ENCODE assay signal across 16 cellular contexts in genomic region chr12:25977047-25977446, GRCh38. TPM values are rescaled to one million over a fixed set of nuclear protein-coding genes. Genes with fewer than 3 reads are reported as not detected.
DNase-seq lines count a peak whose midpoint lies in the region; ATAC-seq, FAIRE-seq and TF ChIP-seq lines count a peak whose summit lies in the region.
"Had no signal": no experiment of that assay in that cellular context is flagged by ENCODE, and none has a peak within 500 bp of the region (broad histone marks: within the 10 kb centered on the region; RNA-seq: fewer than 3 reads in every experiment).

No MANE protein-coding gene starts in this region.

- no CpG with 5 or more reads among the region's 5 CpGs for WGBS in IMR-90 (ENCODE audit: extremely low coverage in 2 of 2, insufficient read length in 1 of 2), 2 experiments
- WGBS in trophoblast cell (ENCODE audit: extremely low coverage, insufficient coverage, insufficient read length): no CpG with 5 or more reads among the region's 5 CpGs

- POLR2A ChIA-PET in IMR-90 (lab: Charles Lee; ENCODE audit: unreplicated experiment): no interaction called here

- dilution Hi-C loops in IMR-90 (cut with HindIII; ENCODE audit: low sequenced_read_pairs, unreplicated experiment): no loop called here

- H2AFZ ChIP-seq in IMR-90 (replicated peaks; ENCODE audit: low read length, poor library complexity) (no peak overlapping the region), trophoblast cell (ENCODE audit: insufficient read depth, low read length, poor library complexity) (no peak overlapping the region)

- H2BK5ac ChIP-seq in IMR-90 (ENCODE audit: low read depth, low read length, poor library complexity, severe bottlenecking) (no peak overlapping the region), trophoblast cell (ENCODE audit: low read depth, low read length, poor library complexity) (no peak overlapping the region)

- no peak for TF ChIP-seq POLR2A in IMR-90 (IDR thresholded peaks at IDR 0.05; ENCODE audit: low read depth, low read length)

- CTCF ChIA-PET in IMR-90 (lab: Yijun Ruan, JAX): no interaction called here

- H4K20me1 ChIP-seq in IMR-90 (ENCODE audit: insufficient read depth, low read length): peaks cover 70% of the 10 kb centered on the region
- H4K20me1 ChIP-seq: BLaER1 had no signal

- H2BK12ac ChIP-seq in trophoblast cell (ENCODE audit: low read length): no peak overlapping the region

- H3K4me2 ChIP-seq in IMR-90 (ENCODE audit: low read depth, low read length) (no peak overlapping the region), trophoblast cell (ENCODE audit: low read length) (no peak overlapping the region)
- H3K4me2 ChIP-seq: BLaER1, SK-N-SH, smooth muscle cell had no signal

- no peak overlapping the region for H4K8ac ChIP-seq in IMR-90 (ENCODE audit: low read depth in 2 of 2, low read length in 2 of 2)
- H4K8ac ChIP-seq in trophoblast cell (ENCODE audit: low read depth, low read length): no peak overlapping the region

- H2AK9ac ChIP-seq in IMR-90 (replicated peaks; ENCODE audit: low read depth, low read length, poor library complexity): peak overlapping the region; percentile 45

- no peak overlapping the region for H2BK15ac ChIP-seq in IMR-90 (ENCODE audit: low read depth, low read length)

- H3K79me1 ChIP-seq in IMR-90 (ENCODE audit: low read depth in 1 of 2, low read length in 2 of 2) (peaks cover 22 to 90% of the 10 kb centered on the region in 2 experiments), trophoblast cell (ENCODE audit: low read length) (no peaks in the 10 kb centered on the region)

- peaks cover 4% of the 10 kb centered on the region for H3K79me2 ChIP-seq in trophoblast cell (ENCODE audit: control insufficient read depth, insufficient read depth, low read length, poor library complexity)

- H3K36me3 ChIP-seq in IMR-90 (ENCODE audit: control insufficient read depth, insufficient read depth, low read length): no peaks in the 10 kb centered on the region; the same call in 1 of the 2 replicates
- no peaks in the 10 kb centered on the region for H3K36me3 ChIP-seq in endocrine pancreas (ENCODE audit: control insufficient read depth, insufficient read depth, low read length)
- H3K36me3 ChIP-seq in trophoblast cell (ENCODE audit: control insufficient read depth in 1 of 2, insufficient read depth in 2 of 2, low read length in 2 of 2): no peaks in the 10 kb centered on the region
- H3K36me3 ChIP-seq: BLaER1 had no signal

- DNase-seq in AG10803 (ENCODE audit: low read depth) (peak; percentile 87), IMR-90 (peak; percentile 77), trophoblast cell (peak; percentile 37 to 64), NCI-H345 treated with DMSO at 0.1 percent for 48 hours (lab: John Stamatoyannopoulos, UW; ENCODE audit: unreplicated experiment) (no peak), GDM1 (lab: John Stamatoyannopoulos, UW) (no peak), GM19239 (ENCODE audit: insufficient read length, low spot score) (no peak)
- DNase-seq: activated CD4-positive, alpha-beta T cell treated with anti-CD3 and anti-CD28 coated beads, Interleukin-2, amount 50 U/mL, for 48 hours; aorta; foreskin keratinocyte; GF-D8; MV-4-11; SK-N-SH had no signal

- TF ChIP-seq RAD21 in IMR-90 (IDR thresholded peaks at IDR 0.05; ENCODE audit: low read length): no peak

- peak overlapping the region; percentile 51 for H3K4me3 ChIP-seq in AG10803 (ENCODE audit: low read length)
- H3K4me3 ChIP-seq in IMR-90 (ENCODE audit: insufficient read depth, low read depth, low read length): no peak overlapping the region
- H3K4me3 ChIP-seq in endocrine pancreas (ENCODE audit: control insufficient read depth, insufficient read depth, low read length): peak overlapping the region; percentile 20
- no peak overlapping the region for H3K4me3 ChIP-seq in trophoblast cell (ENCODE audit: low read depth, low read length)
- H3K4me3 ChIP-seq: BLaER1, smooth muscle cell had no signal

- H3K23ac ChIP-seq in IMR-90 (ENCODE audit: low read depth, low read length): no peak overlapping the region
- no peak overlapping the region for H3K23ac ChIP-seq in trophoblast cell (ENCODE audit: low read length)

- no peak overlapping the region for H4K12ac ChIP-seq in trophoblast cell (ENCODE audit: low read depth, low read length)

- no peak overlapping the region for H4K5ac ChIP-seq in IMR-90 (ENCODE audit: low read depth, low read length)

- H3K18ac ChIP-seq in IMR-90 (ENCODE audit: low read depth, low read length): no peak overlapping the region
- H3K18ac ChIP-seq in trophoblast cell (ENCODE audit: low read length): no peak overlapping the region

- H3K4ac ChIP-seq in IMR-90 (ENCODE audit: low read depth, low read length): no peak overlapping the region
- H3K4ac ChIP-seq in trophoblast cell (ENCODE audit: low read depth, low read length): no peak overlapping the region

- intact Hi-C loops in IMR-90 (cut with micrococcal nuclease): no loop called here

- no peak for TF ChIP-seq CTCF in AG10803 (conservative IDR thresholded peaks at IDR 0.05; ENCODE audit: low read length)
- TF ChIP-seq CTCF in IMR-90 (conservative IDR thresholded peaks at IDR 0.05; ENCODE audit: low read depth, low read length): no peak

- H3K27ac ChIP-seq in IMR-90 (ENCODE audit: insufficient read depth, low read length) (no peak overlapping the region), trophoblast cell (ENCODE audit: low read depth, low read length) (no peak overlapping the region)
- H3K27ac ChIP-seq: BLaER1, foreskin keratinocyte had no signal

- H3K9me1 ChIP-seq in IMR-90 (ENCODE audit: insufficient read depth, low read length): peaks cover 21% of the 10 kb centered on the region

- H3K14ac ChIP-seq in IMR-90 (replicated peaks; ENCODE audit: low read depth, low read length) (peak overlapping the region; percentile 77; the same call in 1 of the 2 replicates), trophoblast cell (ENCODE audit: low read length) (no peak overlapping the region)

- H2BK120ac ChIP-seq in IMR-90 (ENCODE audit: low read depth, low read length) (no peak overlapping the region), trophoblast cell (ENCODE audit: insufficient read depth, low read length, poor library complexity) (no peak overlapping the region)

- no peak overlapping the region for H3K9ac ChIP-seq in IMR-90 (ENCODE audit: low read depth, low read length)
- no peak overlapping the region for H3K9ac ChIP-seq in endocrine pancreas (ENCODE audit: control insufficient read depth, insufficient read depth, low read length)
- no peak overlapping the region for H3K9ac ChIP-seq in trophoblast cell (ENCODE audit: low read length)
- H3K9ac ChIP-seq: BLaER1, SK-N-SH had no signal

- in situ Hi-C loops in IMR-90 (cut with MboI; ENCODE audit: low sequenced_read_pairs): no loop called here

- H2AK5ac ChIP-seq in IMR-90 (ENCODE audit: low read depth, low read length): no peak overlapping the region
- H2AK5ac ChIP-seq in trophoblast cell (ENCODE audit: low read length): no peak overlapping the region

- no peak overlapping the region for H4K91ac ChIP-seq in IMR-90 (ENCODE audit: insufficient read depth, low read depth, low read length)
- no peak overlapping the region for H4K91ac ChIP-seq in trophoblast cell (ENCODE audit: low read depth, low read length)

- FAIRE-seq in GM19239 (lab: Jason Lieb, UNC): no peak

- H3K56ac ChIP-seq in IMR-90 (ENCODE audit: extremely low read depth, insufficient read depth, low read length): no peak overlapping the region

- ATAC-seq in IMR-90 (ENCODE audit: low read depth) (no peak), HG03280 (IDR thresholded peaks at IDR 0.05; ENCODE audit: unreplicated experiment) (no peak)
- ATAC-seq: foreskin keratinocyte had no signal

- H3K4me1 ChIP-seq in IMR-90 (ENCODE audit: control insufficient read depth, insufficient read depth, low read length): peaks cover 7% of the 10 kb centered on the region
- no peaks in the 10 kb centered on the region for H3K4me1 ChIP-seq in endocrine pancreas (ENCODE audit: control insufficient read depth, insufficient read depth, low read length)
- peaks cover 0 to 3% of the 10 kb centered on the region in 2 experiments for H3K4me1 ChIP-seq in trophoblast cell (ENCODE audit: control insufficient read depth in 1 of 2, insufficient read depth in 2 of 2, low read length in 2 of 2)
- H3K4me1 ChIP-seq: BLaER1 had no signal

- H3K27me3 ChIP-seq in IMR-90 (ENCODE audit: control insufficient read depth, insufficient read depth, low read length) (no peaks in the 10 kb centered on the region), endocrine pancreas (ENCODE audit: control insufficient read depth, insufficient read depth, low read length) (no peaks in the 10 kb centered on the region), trophoblast cell (ENCODE audit: insufficient read depth, low read length) (no peaks in the 10 kb centered on the region)
- H3K27me3 ChIP-seq: BLaER1, foreskin keratinocyte had no signal

- no TSS peak for BruUV-seq in IMR-90 (replicated peaks; lab: Mats Ljungman, UMichigan)

- H2BK20ac ChIP-seq in IMR-90 (ENCODE audit: low read depth, low read length): 0 out of 2 replicates have a peak overlapping the region, but pooled peaks have one; percentile 25

- H3K9me3 ChIP-seq in IMR-90 (ENCODE audit: control insufficient read depth, insufficient read depth, low read length) (no peaks in the 10 kb centered on the region), endocrine pancreas (ENCODE audit: control insufficient read depth, low read length) (no peaks in the 10 kb centered on the region), trophoblast cell (ENCODE audit: insufficient read depth, low read depth, low read length) (no peaks in the 10 kb centered on the region)
- H3K9me3 ChIP-seq: BLaER1, SK-N-SH had no signal

TF ChIP-seq in IMR-90, 13 proteins besides CTCF, POLR2A, EP300 and RAD21 (continues in another document):
- TF ChIP-seq FOS (IDR thresholded peaks at IDR 0.05; ENCODE audit: low read depth, low read length) (no peak), RFX5 (IDR thresholded peaks at IDR 0.05; ENCODE audit: low read depth, low read length) (no peak), MAZ (IDR thresholded peaks at IDR 0.05; ENCODE audit: borderline replicate concordance, low read depth, low read length) (no peak), CEBPB (IDR thresholded peaks at IDR 0.05; ENCODE audit: low read depth, low read length) (no peak), SMC3 (IDR thresholded peaks at IDR 0.05; ENCODE audit: low read depth, low read length) (no peak), NFE2L2 (IDR thresholded peaks at IDR 0.05; ENCODE audit: low read depth, low read length) (no peak)
- TF ChIP-seq, protein P1, sequence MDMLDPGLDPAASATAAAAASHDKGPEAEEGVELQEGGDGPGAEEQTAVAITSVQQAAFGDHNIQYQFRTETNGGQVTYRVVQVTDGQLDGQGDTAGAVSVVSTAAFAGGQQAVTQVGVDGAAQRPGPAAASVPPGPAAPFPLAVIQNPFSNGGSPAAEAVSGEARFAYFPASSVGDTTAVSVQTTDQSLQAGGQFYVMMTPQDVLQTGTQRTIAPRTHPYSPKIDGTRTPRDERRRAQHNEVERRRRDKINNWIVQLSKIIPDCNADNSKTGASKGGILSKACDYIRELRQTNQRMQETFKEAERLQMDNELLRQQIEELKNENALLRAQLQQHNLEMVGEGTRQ (IDR thresholded peaks at IDR 0.05; ENCODE audit: low read depth, low read length): no peak

RNA-seq across cellular contexts. Expression of gene RASSF8, which starts 18.6 kb away (rescaled TPM):
- 50.5 and 50.8 TPM in 2 replicates for total RNA-seq in IMR-90 (2012; rRNA removed)
- 10.8 and 11.1 TPM in 2 replicates for polyA plus RNA-seq in IMR-90 (2012; rRNA removed)
- polyA plus RNA-seq in IMR-90 (2012; cell fraction: cytosol; rRNA removed): 3.9 and 4.3 TPM in 2 replicates
- polyA plus RNA-seq in IMR-90 (2012; cell fraction: nucleus; rRNA removed; ENCODE audit: low replicate concordance): 2.1 and 10.1 TPM in 2 replicates
- 19.0 and 19.7 TPM in 2 replicates for polyA plus RNA-seq in trophoblast cell (2013)

Comparison
In these comparisons a context has a peak if more than half of its experiments do, and no peak if none do; other contexts are left out.
1. DNase-seq: peak in AG10803 (single experiment), IMR-90 (single experiment) and trophoblast cell (2 of 2); none in NCI-H345 treated with DMSO at 0.1 percent for 48 hours (single experiment), GDM1 (single experiment) and GM19239 (single experiment).
2. H3K4me3 ChIP-seq: peak in AG10803 (single experiment) and endocrine pancreas (single experiment); none in IMR-90 (single experiment) and trophoblast cell (single experiment).